In genomic region chr2:5984946-5985345, GRCh38 we compare ENCODE assay signal across 23 cellular contexts.
"Had no signal": no experiment of that assay in that cellular context is flagged by ENCODE, and none has a peak within 500 bp of the region (broad histone marks: within the 10 kb centered on the region; RNA-seq: fewer than 3 reads in every experiment).

No MANE protein-coding gene starts in this region.

- H3K36me3 ChIP-seq: gastroesophageal sphincter, heart right ventricle, left lung, neutrophil, prostate gland, right atrium auricular region, stomach, thyroid gland had no signal

- DNase-seq: dermis blood vessel endothelial cell; foreskin keratinocyte; heart right ventricle; hippocampal formation; left cardiac atrium; left lung; mesenchymal stem cell; mucosa of descending colon; naive B cell; stimulated activated CD4-positive, alpha-beta T cell treated with anti-CD3 and anti-CD28 coated beads, Interleukin-12 subunit alpha, Interleukin-12 subunit beta, amount 100 ng/mL, for 4 hours; stimulated activated CD4-positive, alpha-beta T cell treated with anti-CD3 and anti-CD28 coated beads, Interleukin-1b, Interleukin-23, amount 100 ng/mL, for 48 hours; stimulated activated CD4-positive, alpha-beta T cell treated with anti-CD3 and anti-CD28 coated beads, Interleukin-4, amount 100 ng/mL, for 24 hours; stimulated activated naive CD4-positive, alpha-beta T cell treated with Interleukin-2 at 50 U/mL for 16 hours; stomach; thyroid gland had no signal

- H3K9me3 ChIP-seq: gastroesophageal sphincter, heart right ventricle, left lung, mucosa of descending colon, neutrophil, prostate gland, right atrium auricular region, stomach, thyroid gland had no signal

- H3K9ac ChIP-seq: parathyroid adenoma had no signal

- H3K4me1 ChIP-seq: foreskin keratinocyte, left lung, parathyroid adenoma, prostate gland, right atrium auricular region had no signal

- H3K27me3 ChIP-seq: foreskin keratinocyte, right atrium auricular region, thyroid gland had no signal

- H3K79me2 ChIP-seq: parathyroid adenoma had no signal

- H3K4me3 ChIP-seq: coronary artery, gastroesophageal sphincter, heart right ventricle, left lung, mucosa of descending colon, prostate gland, right atrium auricular region, smooth muscle cell, stomach, thyroid gland had no signal

- H2AFZ ChIP-seq: parathyroid adenoma had no signal

- H3K4me2 ChIP-seq: smooth muscle cell had no signal

- H3K27ac ChIP-seq: coronary artery, epithelial cell of prostate, foreskin keratinocyte, gastroesophageal sphincter, heart right ventricle, left lung, neutrophil, parathyroid adenoma, prostate gland, right atrium auricular region, stomach, thyroid gland had no signal
